32 cellular contexts compared by ENCODE assay signal in genomic region chr12:123572391-123572790, GRCh38.
"Had no signal": no experiment of that assay in that cellular context is flagged by ENCODE, and none has a peak within 500 bp of the region (broad histone marks: within the 10 kb centered on the region; RNA-seq: fewer than 3 reads in every experiment).

No MANE protein-coding gene starts in this region.

- H3K9me3 ChIP-seq: ascending aorta, breast epithelium, colonic mucosa, esophagus squamous epithelium, gastroesophageal sphincter had no signal

- H3K27me3 Mint-ChIP-seq: activated CD4-positive, alpha-beta memory T cell treated with anti-CD3 and anti-CD28 coated beads for 36 hours; activated CD4-positive, alpha-beta T cell treated with anti-CD3 and anti-CD28 coated beads for 36 hours had no signal

- H3K9me3 Mint-ChIP-seq: activated CD4-positive, alpha-beta memory T cell treated with anti-CD3 and anti-CD28 coated beads for 36 hours; activated CD4-positive, alpha-beta T cell treated with anti-CD3 and anti-CD28 coated beads, Interleukin-2, amount 10 ng/mL, durations not matched to agents 24 days and 14 days; activated naive CD4-positive, alpha-beta T cell treated with anti-CD3 and anti-CD28 coated beads, Interleukin-2, amount 10 ng/mL, durations not matched to agents 7 days and 5 days; activated naive CD4-positive, alpha-beta T cell treated with anti-CD3 and anti-CD28 coated beads, Interleukin-2, amount 50 U/mL, for 72 hours; activated naive CD8-positive, alpha-beta T cell treated with anti-CD3 and anti-CD28 coated beads, Interleukin-2, amount 10 ng/mL, durations not matched to agents 7 days and 5 days; activated T-helper 1 cell treated with anti-CD3 and anti-CD28 coated beads, Interleukin-12 subunit alpha, Interleukin-12 subunit beta, Interleukin-2, Interleukin-4 antibody, amounts not matched to agents 30 ng/mL and 10 ng/mL and 1 ng/mL, durations not matched to agents 14 hours and 24 hours and 36 hours; activated T-helper 2 cell treated with anti-CD3 and anti-CD28 coated beads, Interferon-gamma antibody, Interleukin-2, Interleukin-4, amounts not matched to agents 10 μg/mL and 5 μg/mL and 100 μg/mL, durations not matched to agents 14 hours and 24 hours and 36 hours; brain had no signal

- DNase-seq: activated CD4-positive, alpha-beta memory T cell treated with anti-CD3 and anti-CD28 coated beads for 36 hours; activated CD4-positive, alpha-beta T cell treated with anti-CD3 and anti-CD28 coated beads for 36 hours; activated CD4-positive, alpha-beta T cell treated with anti-CD3 and anti-CD28 coated beads, Interleukin-2, amount 10 ng/mL, durations not matched to agents 24 days and 14 days; activated CD4-positive, CD25-positive, alpha-beta regulatory T cell; activated CD4-positive, CD25-positive, alpha-beta regulatory T cell treated with anti-CD3 and anti-CD28 coated beads, Interleukin-2, amount 50 U/mL, for 72 hours; activated CD8-positive, alpha-beta memory T cell treated with anti-CD3 and anti-CD28 coated beads, Interleukin-2, amount 10 ng/mL, durations not matched to agents 7 days and 5 days; activated CD8-positive, alpha-beta memory T cell treated with anti-CD3 and anti-CD28 coated beads, Interleukin-2, amount 50 U/mL, for 4 hours; activated CD8-positive, alpha-beta T cell treated with anti-CD3 and anti-CD28 coated beads, Interleukin-2, amount 10 ng/mL, durations not matched to agents 7 days and 5 days; activated gamma-delta T cell; activated naive CD4-positive, alpha-beta T cell; activated naive CD4-positive, alpha-beta T cell treated with anti-CD3 and anti-CD28 coated beads, Interleukin-2, amount 10 ng/mL, durations not matched to agents 7 days and 5 days; activated naive CD8-positive, alpha-beta T cell treated with anti-CD3 and anti-CD28 coated beads, Interleukin-2, amount 10 ng/mL, durations not matched to agents 7 days and 5 days; activated T-cell treated with anti-CD3 and anti-CD28 coated beads, Interleukin-2, amount 50 U/mL, for 1 hour; activated T-cell treated with anti-CD3 and anti-CD28 coated beads, Interleukin-2, amount 50 U/mL, for 48 hours; central memory CD4-positive, alpha-beta T cell; cerebellar nuclear complex; colonic mucosa; effector CD8-positive, alpha-beta T cell; esophagus squamous epithelium; foreskin melanocyte; head of caudate nucleus; T-helper 2 cell had no signal

- ATAC-seq: activated CD4-positive, alpha-beta T cell treated with anti-CD3 and anti-CD28 coated beads for 36 hours; activated CD8-positive, alpha-beta memory T cell treated with anti-CD3 and anti-CD28 coated beads, Interleukin-2, amount 10 ng/mL, durations not matched to agents 7 days and 5 days; activated CD8-positive, alpha-beta T cell treated with anti-CD3 and anti-CD28 coated beads, Interleukin-2, amount 10 ng/mL, durations not matched to agents 7 days and 5 days; activated naive CD4-positive, alpha-beta T cell treated with anti-CD3 and anti-CD28 coated beads, Interleukin-2, amount 50 U/mL, for 72 hours; gastroesophageal sphincter had no signal

- H3K4me3 ChIP-seq: ascending aorta, breast epithelium, cardiac muscle cell, colonic mucosa, esophagus squamous epithelium, gastroesophageal sphincter had no signal

- H3K36me3 Mint-ChIP-seq: activated CD4-positive, alpha-beta memory T cell treated with anti-CD3 and anti-CD28 coated beads for 36 hours; activated naive CD4-positive, alpha-beta T cell treated with anti-CD3 and anti-CD28 coated beads, Interleukin-2, amount 10 ng/mL, durations not matched to agents 7 days and 5 days; activated naive CD4-positive, alpha-beta T cell treated with anti-CD3 and anti-CD28 coated beads, Interleukin-2, amount 50 U/mL, for 72 hours had no signal

- H3K4me3 Mint-ChIP-seq: activated CD4-positive, alpha-beta memory T cell treated with anti-CD3 and anti-CD28 coated beads for 36 hours; activated CD4-positive, alpha-beta T cell treated with anti-CD3 and anti-CD28 coated beads for 36 hours; activated CD4-positive, alpha-beta T cell treated with anti-CD3 and anti-CD28 coated beads, Interleukin-2, amount 10 ng/mL, durations not matched to agents 24 days and 14 days; activated CD8-positive, alpha-beta memory T cell treated with anti-CD3 and anti-CD28 coated beads, Interleukin-2, amount 10 ng/mL, durations not matched to agents 7 days and 5 days; activated CD8-positive, alpha-beta T cell treated with anti-CD3 and anti-CD28 coated beads, Interleukin-2, amount 10 ng/mL, durations not matched to agents 7 days and 5 days; activated naive CD4-positive, alpha-beta T cell treated with anti-CD3 and anti-CD28 coated beads, Interleukin-2, amount 10 ng/mL, durations not matched to agents 7 days and 5 days; activated naive CD8-positive, alpha-beta T cell treated with anti-CD3 and anti-CD28 coated beads, Interleukin-2, amount 10 ng/mL, durations not matched to agents 7 days and 5 days; activated T-helper 1 cell treated with anti-CD3 and anti-CD28 coated beads, Interleukin-12 subunit alpha, Interleukin-12 subunit beta, Interleukin-2, Interleukin-4 antibody, amounts not matched to agents 30 ng/mL and 10 ng/mL and 1 ng/mL, durations not matched to agents 14 hours and 24 hours and 36 hours; brain had no signal

- H3K4me1 ChIP-seq: ascending aorta, breast epithelium, colonic mucosa, gastroesophageal sphincter had no signal

- FAIRE-seq: endometrium, endothelial cell of umbilical vein had no signal

- H3K27ac ChIP-seq: ascending aorta, breast epithelium, cardiac muscle cell, colonic mucosa, gastroesophageal sphincter had no signal

- H3K27ac Mint-ChIP-seq: activated CD4-positive, alpha-beta memory T cell treated with anti-CD3 and anti-CD28 coated beads for 36 hours; activated CD4-positive, alpha-beta T cell treated with anti-CD3 and anti-CD28 coated beads for 36 hours; activated CD4-positive, alpha-beta T cell treated with anti-CD3 and anti-CD28 coated beads, Interleukin-2, amount 10 ng/mL, durations not matched to agents 24 days and 14 days; activated CD8-positive, alpha-beta memory T cell treated with anti-CD3 and anti-CD28 coated beads, Interleukin-2, amount 10 ng/mL, durations not matched to agents 7 days and 5 days; activated CD8-positive, alpha-beta T cell treated with anti-CD3 and anti-CD28 coated beads, Interleukin-2, amount 10 ng/mL, durations not matched to agents 7 days and 5 days; activated naive CD4-positive, alpha-beta T cell treated with anti-CD3 and anti-CD28 coated beads, Interleukin-2, amount 10 ng/mL, durations not matched to agents 7 days and 5 days; activated naive CD4-positive, alpha-beta T cell treated with anti-CD3 and anti-CD28 coated beads, Interleukin-2, amount 50 U/mL, for 72 hours; activated naive CD8-positive, alpha-beta T cell treated with anti-CD3 and anti-CD28 coated beads, Interleukin-2, amount 10 ng/mL, durations not matched to agents 7 days and 5 days; activated T-helper 1 cell treated with anti-CD3 and anti-CD28 coated beads, Interleukin-12 subunit alpha, Interleukin-12 subunit beta, Interleukin-2, Interleukin-4 antibody, amounts not matched to agents 30 ng/mL and 10 ng/mL and 1 ng/mL, durations not matched to agents 14 hours and 24 hours and 36 hours; activated T-helper 2 cell treated with anti-CD3 and anti-CD28 coated beads, Interferon-gamma antibody, Interleukin-2, Interleukin-4, amounts not matched to agents 10 μg/mL and 5 μg/mL and 100 μg/mL, durations not matched to agents 14 hours and 24 hours and 36 hours; brain had no signal

- H3K36me3 ChIP-seq: ascending aorta, breast epithelium, cardiac muscle cell, colonic mucosa, esophagus squamous epithelium, gastroesophageal sphincter had no signal

- H3K27me3 ChIP-seq: ascending aorta, breast epithelium, cardiac muscle cell, colonic mucosa, esophagus squamous epithelium, gastroesophageal sphincter had no signal
